ENCODE assay signal across 7 cellular contexts in genomic region chr11:19876750-19877149, GRCh38.
"Had no signal": no experiment of that assay in that cellular context is flagged by ENCODE, and none has a peak within 500 bp of the region (broad histone marks: within the 10 kb centered on the region; RNA-seq: fewer than 3 reads in every experiment).

No MANE protein-coding gene starts in this region.

- DNase-seq: GM23248, GOT3, H7, HFFc6, IMR-90 had no signal

- H3K4me3 Mint-ChIP-seq: HFFc6 had no signal

- H3K9me3 Mint-ChIP-seq: HFFc6 had no signal

- FAIRE-seq: HTR-8/SVneo, K562 had no signal

- H3K27ac Mint-ChIP-seq: HFFc6 had no signal
